In the genomic region with DNA sequence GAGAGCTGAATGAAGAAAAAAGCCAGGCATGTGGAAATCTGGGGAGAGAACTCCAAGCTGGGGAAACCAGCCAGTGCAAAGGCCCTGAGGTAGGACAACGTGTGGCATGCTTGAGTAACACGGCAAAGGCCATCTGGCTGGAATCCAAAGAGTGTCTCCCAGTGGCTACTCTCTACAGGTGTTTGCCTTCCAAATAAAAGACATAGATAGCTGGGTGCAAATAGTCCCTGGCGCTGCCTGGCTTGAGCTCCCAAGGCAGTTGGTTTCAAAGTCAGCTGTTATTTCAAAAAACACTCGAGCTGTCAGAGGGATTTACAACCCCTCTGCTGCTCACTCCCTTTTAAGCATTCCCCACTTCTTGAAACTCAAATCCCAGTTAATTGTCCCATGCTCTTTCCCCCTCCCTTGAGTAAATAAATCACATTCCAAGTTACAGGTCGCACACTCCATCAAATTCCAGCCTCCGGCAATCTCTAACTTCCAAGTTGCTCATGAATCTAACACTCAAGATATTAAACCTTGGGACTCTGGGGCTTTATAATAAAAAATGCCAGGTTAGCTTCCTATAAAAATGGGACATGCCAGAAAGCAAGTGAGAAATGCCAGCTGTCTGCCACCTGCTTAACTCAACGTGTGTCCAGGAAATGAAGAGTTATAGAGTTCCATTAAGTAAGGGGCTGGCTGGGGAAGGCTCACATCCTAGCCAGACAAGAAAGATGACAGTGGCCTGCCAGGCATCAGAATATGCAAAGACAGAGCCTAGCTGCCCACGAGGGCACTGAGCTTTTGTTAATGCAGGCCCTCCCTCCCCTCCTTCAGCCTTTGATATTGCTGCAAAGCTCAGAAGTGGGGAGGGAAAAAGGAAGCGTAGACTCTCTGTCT, we compare ENCODE assay signal across 16 cellular contexts.
DNase-seq lines count a peak whose midpoint lies in the region; ATAC-seq and TF ChIP-seq lines count a peak whose summit lies in the region.
"Had no signal": no experiment of that assay in that cellular context is flagged by ENCODE, and none has a peak within 500 bp of the region (broad histone marks: within the 10 kb centered on the region; RNA-seq: fewer than 3 reads in every experiment).

No MANE protein-coding gene starts in this region.

- no peaks in the 10 kb centered on the region for H3K27me3 ChIP-seq in colonic mucosa

- peak overlapping the region; percentile 5 for H3K4me3 Mint-ChIP-seq in type B pancreatic cell
- H3K4me3 Mint-ChIP-seq in activated CD8-positive, alpha-beta T cell treated with anti-CD3 and anti-CD28 coated beads for 36 hours = no peak overlapping the region
- H3K4me3 Mint-ChIP-seq: activated naive CD4-positive, alpha-beta T cell treated with anti-CD3 and anti-CD28 coated beads, Interleukin-2, amount 10 ng/mL, durations not matched to agents 7 days and 5 days had no signal

- H3K36me3 ChIP-seq in colonic mucosa = no peaks in the 10 kb centered on the region
- H3K36me3 ChIP-seq: heart right ventricle, thoracic aorta had no signal

- intact Hi-C loops in colonic mucosa (cut with DNase I) (no loop called here), cardiac septum (cut with DNase I) (no loop called here)
- intact Hi-C loops in activated CD8-positive, alpha-beta T cell treated with anti-CD3 and anti-CD28 coated beads for 36 hours (cut with micrococcal nuclease) = no loop called here

- H3K27ac ChIP-seq in colonic mucosa = no peak overlapping the region
- H3K27ac ChIP-seq: epithelial cell of prostate, heart right ventricle, thoracic aorta had no signal

- H3K9me3 Mint-ChIP-seq in type B pancreatic cell = no peaks in the 10 kb centered on the region
- no peaks in the 10 kb centered on the region for H3K9me3 Mint-ChIP-seq in activated CD8-positive, alpha-beta T cell treated with anti-CD3 and anti-CD28 coated beads for 36 hours

- peaks cover 19% of the 10 kb centered on the region for H3K4me1 Mint-ChIP-seq in type B pancreatic cell (ENCODE audit: unreplicated experiment)
- no peaks in the 10 kb centered on the region for H3K4me1 Mint-ChIP-seq in activated CD8-positive, alpha-beta T cell treated with anti-CD3 and anti-CD28 coated beads for 36 hours (ENCODE audit: low read depth)
- H3K4me1 Mint-ChIP-seq: activated naive CD4-positive, alpha-beta T cell treated with anti-CD3 and anti-CD28 coated beads, Interleukin-2, amount 10 ng/mL, durations not matched to agents 7 days and 5 days had no signal

- no peaks in the 10 kb centered on the region for H3K9me3 ChIP-seq in colonic mucosa
- H3K9me3 ChIP-seq: heart right ventricle, thoracic aorta had no signal

- CTCF ChIA-PET in activated CD8-positive, alpha-beta T cell treated with anti-CD3 and anti-CD28 coated beads for 36 hours (lab: Charles Lee) = interaction anchor here (1.0 kb wide), 1 partner anchor 127 kb away, joined by 3 read pairs; no protein-coding TSS in a partner anchor

- POLR2A ChIA-PET in activated CD8-positive, alpha-beta T cell treated with anti-CD3 and anti-CD28 coated beads for 36 hours (lab: Charles Lee) = no interaction called here

- no peak overlapping the region for H3K9ac ChIP-seq in colonic mucosa (ENCODE audit: low read depth in 2 of 2, low read length in 2 of 2)

- no peak overlapping the region for H3K27ac Mint-ChIP-seq in type B pancreatic cell
- H3K27ac Mint-ChIP-seq in activated CD8-positive, alpha-beta T cell treated with anti-CD3 and anti-CD28 coated beads for 36 hours = no peak overlapping the region
- H3K27ac Mint-ChIP-seq: activated naive CD4-positive, alpha-beta T cell treated with anti-CD3 and anti-CD28 coated beads, Interleukin-2, amount 10 ng/mL, durations not matched to agents 7 days and 5 days had no signal

- ATAC-seq in activated CD8-positive, alpha-beta T cell treated with anti-CD3 and anti-CD28 coated beads for 36 hours = no peak
- ATAC-seq: GM12878, heart right ventricle had no signal

- DNase-seq in NCI-H2171 treated with DMSO at 0.1 percent for 48 hours (lab: John Stamatoyannopoulos, UW) = peak; percentile 63
- DNase-seq in NCI-H2171 (lab: John Stamatoyannopoulos, UW) = no peak
- peak; percentile 39 for DNase-seq in NCI-H2196 treated with DMSO at 0.1 percent for 48 hours (lab: John Stamatoyannopoulos, UW; ENCODE audit: unreplicated experiment)
- DNase-seq in colonic mucosa = peak; percentile 28
- DNase-seq in type B pancreatic cell (ENCODE audit: extremely low spot score, unreplicated experiment) = no peak
- no peak for DNase-seq in NCI-H226
- no peak for DNase-seq in cardiac septum (ENCODE audit: low spot score)
- DNase-seq in activated CD8-positive, alpha-beta T cell treated with anti-CD3 and anti-CD28 coated beads for 36 hours = no peak
- DNase-seq: activated naive CD4-positive, alpha-beta T cell treated with anti-CD3 and anti-CD28 coated beads, Interleukin-2, amount 10 ng/mL, durations not matched to agents 7 days and 5 days; heart right ventricle; T-helper 2 cell had no signal

- no peaks in the 10 kb centered on the region for H3K36me3 Mint-ChIP-seq in type B pancreatic cell
- H3K36me3 Mint-ChIP-seq in activated CD8-positive, alpha-beta T cell treated with anti-CD3 and anti-CD28 coated beads for 36 hours (ENCODE audit: low read depth) = no peaks in the 10 kb centered on the region
- H3K36me3 Mint-ChIP-seq: activated naive CD4-positive, alpha-beta T cell treated with anti-CD3 and anti-CD28 coated beads, Interleukin-2, amount 10 ng/mL, durations not matched to agents 7 days and 5 days had no signal

- TF ChIP-seq CTCF in colonic mucosa (IDR thresholded peaks at IDR 0.05) = no peak
- TF ChIP-seq CTCF in type B pancreatic cell (conservative IDR thresholded peaks at IDR 0.05) = no peak
- TF ChIP-seq CTCF in activated CD8-positive, alpha-beta T cell treated with anti-CD3 and anti-CD28 coated beads for 36 hours (IDR thresholded peaks at IDR 0.05) = no peak

- no peaks in the 10 kb centered on the region for H3K4me1 ChIP-seq in colonic mucosa
- H3K4me1 ChIP-seq: heart right ventricle had no signal

- peaks cover 59% of the 10 kb centered on the region for H3K27me3 Mint-ChIP-seq in type B pancreatic cell
- peaks cover 3% of the 10 kb centered on the region for H3K27me3 Mint-ChIP-seq in activated CD8-positive, alpha-beta T cell treated with anti-CD3 and anti-CD28 coated beads for 36 hours
- H3K27me3 Mint-ChIP-seq: activated naive CD4-positive, alpha-beta T cell treated with anti-CD3 and anti-CD28 coated beads, Interleukin-2, amount 10 ng/mL, durations not matched to agents 7 days and 5 days had no signal

- H3K4me3 ChIP-seq in colonic mucosa = no peak overlapping the region
- H3K4me3 ChIP-seq: GM12878, heart right ventricle, lung, smooth muscle cell, thoracic aorta had no signal

Comparison
In these comparisons a context has a peak if more than half of its experiments do, and no peak if none do; other contexts are left out.
1. DNase-seq: peak in NCI-H2171 treated with DMSO at 0.1 percent for 48 hours (single experiment), NCI-H2196 treated with DMSO at 0.1 percent for 48 hours (single experiment) and colonic mucosa (single experiment); none in NCI-H2171 (single experiment), type B pancreatic cell (single experiment), NCI-H226 (single experiment), cardiac septum (single experiment) and activated CD8-positive, alpha-beta T cell treated with anti-CD3 and anti-CD28 coated beads for 36 hours (single experiment).